Comparison of ENCODE assay signal across 1 cellular context in the genomic region with DNA sequence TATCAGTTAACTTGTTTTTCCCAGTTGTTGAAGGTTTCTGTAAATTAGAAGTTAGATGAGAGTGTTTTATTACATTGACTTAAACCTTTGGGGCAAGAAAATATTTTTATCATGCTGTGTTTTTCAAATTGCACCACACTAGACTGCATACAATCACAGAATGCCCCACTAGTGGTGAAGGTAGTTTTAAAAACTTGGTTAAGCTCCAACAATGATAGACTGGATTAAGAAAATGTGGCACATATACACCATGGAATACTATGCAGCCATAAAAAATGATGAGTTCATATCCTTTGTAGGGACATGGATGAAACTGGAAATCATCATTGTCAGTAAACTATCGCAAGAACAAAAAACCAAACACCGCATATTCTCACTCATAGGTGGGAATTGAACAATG. TPM values are rescaled to one million over a fixed set of nuclear protein-coding genes. Genes with fewer than 3 reads are reported as not detected.
"Had no signal": no experiment of that assay in that cellular context is flagged by ENCODE, and none has a peak within 500 bp of the region (broad histone marks: within the 10 kb centered on the region; RNA-seq: fewer than 3 reads in every experiment).

No MANE protein-coding gene starts in this region.

RNA-seq across cellular contexts. Expression of a gene that starts 33.3 kb away (rescaled TPM):
- total RNA-seq: G401 had no signal
